ENCODE assay signal across 1 cellular context in the genomic region with DNA sequence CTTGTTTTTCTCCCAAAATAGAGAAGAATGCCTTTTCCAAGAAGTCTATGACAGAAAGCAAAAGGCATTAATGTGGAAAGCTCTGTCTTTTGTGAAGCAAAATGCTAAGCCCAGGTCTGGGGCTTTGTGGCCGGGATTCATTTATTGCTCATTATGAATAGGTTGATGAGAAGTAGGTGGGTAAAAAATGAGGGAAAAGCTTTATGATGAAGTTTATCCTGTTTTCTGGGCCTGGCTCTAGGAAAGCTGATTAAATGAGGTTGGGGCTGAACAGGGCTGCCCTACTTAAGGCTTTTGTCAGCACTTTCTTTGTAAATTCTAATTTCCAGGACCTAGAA.
TF ChIP-seq lines count a peak whose summit lies in the region.

No MANE protein-coding gene starts in this region.

TF ChIP-seq in SK-N-SH treated with all-trans-retinoic acid at 6 μM for 48 hours, 23 proteins besides CTCF, POLR2A, EP300 and RAD21 (continued from another document):
- TF ChIP-seq, protein P1, sequence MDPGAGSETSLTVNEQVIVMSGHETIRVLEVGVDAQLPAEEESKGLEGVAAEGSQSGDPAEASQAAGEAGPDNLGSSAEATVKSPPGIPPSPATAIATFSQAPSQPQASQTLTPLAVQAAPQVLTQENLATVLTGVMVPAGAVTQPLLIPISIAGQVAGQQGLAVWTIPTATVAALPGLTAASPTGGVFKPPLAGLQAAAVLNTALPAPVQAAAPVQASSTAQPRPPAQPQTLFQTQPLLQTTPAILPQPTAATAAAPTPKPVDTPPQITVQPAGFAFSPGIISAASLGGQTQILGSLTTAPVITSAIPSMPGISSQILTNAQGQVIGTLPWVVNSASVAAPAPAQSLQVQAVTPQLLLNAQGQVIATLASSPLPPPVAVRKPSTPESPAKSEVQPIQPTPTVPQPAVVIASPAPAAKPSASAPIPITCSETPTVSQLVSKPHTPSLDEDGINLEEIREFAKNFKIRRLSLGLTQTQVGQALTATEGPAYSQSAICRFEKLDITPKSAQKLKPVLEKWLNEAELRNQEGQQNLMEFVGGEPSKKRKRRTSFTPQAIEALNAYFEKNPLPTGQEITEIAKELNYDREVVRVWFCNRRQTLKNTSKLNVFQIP (CRISPR knock-in tag; IDR thresholded peaks at IDR 0.05; ENCODE audit: borderline replicate concordance, low read depth), result no peak
- TF ChIP-seq, protein P2, sequence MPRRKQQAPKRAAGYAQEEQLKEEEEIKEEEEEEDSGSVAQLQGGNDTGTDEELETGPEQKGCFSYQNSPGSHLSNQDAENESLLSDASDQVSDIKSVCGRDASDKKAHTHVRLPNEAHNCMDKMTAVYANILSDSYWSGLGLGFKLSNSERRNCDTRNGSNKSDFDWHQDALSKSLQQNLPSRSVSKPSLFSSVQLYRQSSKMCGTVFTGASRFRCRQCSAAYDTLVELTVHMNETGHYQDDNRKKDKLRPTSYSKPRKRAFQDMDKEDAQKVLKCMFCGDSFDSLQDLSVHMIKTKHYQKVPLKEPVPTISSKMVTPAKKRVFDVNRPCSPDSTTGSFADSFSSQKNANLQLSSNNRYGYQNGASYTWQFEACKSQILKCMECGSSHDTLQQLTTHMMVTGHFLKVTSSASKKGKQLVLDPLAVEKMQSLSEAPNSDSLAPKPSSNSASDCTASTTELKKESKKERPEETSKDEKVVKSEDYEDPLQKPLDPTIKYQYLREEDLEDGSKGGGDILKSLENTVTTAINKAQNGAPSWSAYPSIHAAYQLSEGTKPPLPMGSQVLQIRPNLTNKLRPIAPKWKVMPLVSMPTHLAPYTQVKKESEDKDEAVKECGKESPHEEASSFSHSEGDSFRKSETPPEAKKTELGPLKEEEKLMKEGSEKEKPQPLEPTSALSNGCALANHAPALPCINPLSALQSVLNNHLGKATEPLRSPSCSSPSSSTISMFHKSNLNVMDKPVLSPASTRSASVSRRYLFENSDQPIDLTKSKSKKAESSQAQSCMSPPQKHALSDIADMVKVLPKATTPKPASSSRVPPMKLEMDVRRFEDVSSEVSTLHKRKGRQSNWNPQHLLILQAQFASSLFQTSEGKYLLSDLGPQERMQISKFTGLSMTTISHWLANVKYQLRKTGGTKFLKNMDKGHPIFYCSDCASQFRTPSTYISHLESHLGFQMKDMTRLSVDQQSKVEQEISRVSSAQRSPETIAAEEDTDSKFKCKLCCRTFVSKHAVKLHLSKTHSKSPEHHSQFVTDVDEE (CRISPR knock-in tag; IDR thresholded peaks at IDR 0.05), result no peak
